8 cellular contexts compared by ENCODE assay signal in the genomic region with DNA sequence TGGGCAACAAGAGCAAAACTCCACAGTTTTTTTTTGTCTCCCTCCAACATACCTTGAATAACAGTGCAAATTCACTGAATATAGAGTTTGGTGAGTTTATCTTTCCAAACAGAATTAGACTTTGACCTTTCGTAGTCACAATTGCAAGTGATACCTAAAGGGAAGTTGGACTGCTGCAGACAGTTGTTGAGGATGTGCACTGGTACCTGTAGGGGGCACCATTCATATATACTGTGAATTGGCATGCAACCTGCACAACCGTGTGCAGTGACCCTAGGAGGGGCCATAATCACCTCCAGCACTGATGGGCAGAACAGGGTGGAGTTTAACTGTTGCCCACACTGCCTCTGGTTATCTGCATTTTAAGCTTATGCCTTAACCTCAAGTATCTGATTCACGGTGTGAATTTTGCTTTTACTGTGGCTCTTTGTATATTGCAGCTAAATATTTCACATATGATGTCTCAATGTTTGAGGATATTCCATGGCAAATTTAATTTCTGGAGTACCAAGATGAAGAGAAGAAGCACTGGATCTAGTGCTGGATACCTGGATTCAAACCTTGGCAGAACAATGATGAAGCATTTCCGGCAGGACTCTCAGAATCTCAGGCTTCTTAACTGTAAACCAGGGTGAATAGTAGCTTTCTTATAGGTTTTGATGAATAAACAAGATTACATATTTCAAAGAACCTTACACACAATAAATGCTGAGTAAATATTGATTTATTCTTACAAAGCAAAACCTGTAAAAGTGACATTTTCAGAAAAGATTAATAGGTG.
DNase-seq lines count a peak whose midpoint lies in the region; ATAC-seq, FAIRE-seq and TF ChIP-seq lines count a peak whose summit lies in the region.

No MANE protein-coding gene starts in this region.

- no peak overlapping the region for H3K4me3 Mint-ChIP-seq in neural progenitor cell

- WGBS in GM12878 (ENCODE audit: insufficient coverage, insufficient replicate concordance, low lambda C conversion rate, missing lambda C conversion rate), result 33% methylated on average over 4 of the region's 4 CpGs
- WGBS in thyroid gland, 2 donors, result 76 to 78% methylated on average over 4 of the region's 4 CpGs

- H3K27ac ChIP-seq in GM12878 (ENCODE audit: control insufficient read depth, insufficient read depth), result no peak overlapping the region
- no peak overlapping the region for H3K27ac ChIP-seq in neural progenitor cell
- H3K27ac ChIP-seq in thyroid gland, result no peak overlapping the region

- peaks cover 2% of the 10 kb centered on the region for H3K27me3 Mint-ChIP-seq in neural progenitor cell (ENCODE audit: insufficient read depth, low read depth)

- H3K9me3 ChIP-seq in BE2C, result no peaks in the 10 kb centered on the region
- no peaks in the 10 kb centered on the region for H3K9me3 ChIP-seq in GM12878 (replicated peaks; ENCODE audit: control insufficient read depth, insufficient read depth, low read length)
- H3K9me3 ChIP-seq in neural progenitor cell (ENCODE audit: low read depth), result no peaks in the 10 kb centered on the region
- H3K9me3 ChIP-seq in thyroid gland, result no peaks in the 10 kb centered on the region

- no peaks in the 10 kb centered on the region for H3K79me2 ChIP-seq in GM12878 (ENCODE audit: control insufficient read depth, insufficient read depth, low read length)
- H3K79me2 ChIP-seq in neural progenitor cell (ENCODE audit: low read depth), result no peaks in the 10 kb centered on the region

- POLR2A ChIA-PET in GM12878 (lab: Charles Lee), result interaction anchor here (0.9 kb wide), 1 partner anchor 52 kb away, joined by 3 read pairs; no protein-coding TSS in a partner anchor

- H3K9ac ChIP-seq in GM12878 (ENCODE audit: control insufficient read depth, insufficient read depth, low read length) (no peak overlapping the region), neural progenitor cell (no peak overlapping the region)

- H2AFZ ChIP-seq in GM12878 (ENCODE audit: control insufficient read depth, low read depth, low read length), result no peak overlapping the region
- H2AFZ ChIP-seq in neural progenitor cell (replicated peaks), result no peak overlapping the region

- SMC1A ChIA-PET in GM12878 (lab: Charles Lee; ENCODE audit: uncharacterized antibody, unreplicated experiment), result interaction anchor here (0.6 to 2.3 kb wide), 17 partner anchors 10 to 1124 kb away, joined by 3 to 10 read pairs (median 3); no protein-coding TSS in a partner anchor

- no peak for TF ChIP-seq EP300 in Ishikawa (IDR thresholded peaks at IDR 0.05; ENCODE audit: borderline replicate concordance)
- TF ChIP-seq EP300 in GM12878 (IDR thresholded peaks at IDR 0.05; ENCODE audit: borderline replicate concordance in 1 of 2, control insufficient read depth in 1 of 2, low read depth in 2 of 2, low read length in 2 of 2), result no peak

- peak; percentile 37 for DNase-seq in BE2C
- DNase-seq in GM12878 (ENCODE audit: low read depth, low spot score), result no peak
- peak; percentile 67 for DNase-seq in neural progenitor cell (ENCODE audit: low spot score)
- no peak for DNase-seq in activated gamma-delta T cell (lab: John Stamatoyannopoulos, UW)
- DNase-seq in thyroid gland, result no peak
- DNase-seq in T-helper 9 cell, result no peak

- H3K27ac Mint-ChIP-seq in neural progenitor cell, result no peak overlapping the region

- TF ChIP-seq CTCF in BE2C (IDR thresholded peaks at IDR 0.05; ENCODE audit: low read depth, low read length) (peak; percentile 85), GM12878 (IDR thresholded peaks at IDR 0.05 in 2 of 3, conservative IDR thresholded peaks at IDR 0.05 in 1 of 3; ENCODE audit: control insufficient read depth in 2 of 3, extremely low read depth in 1 of 3, insufficient read depth in 1 of 3, low read depth in 3 of 3, low read length in 3 of 3) (peak; percentile 46 to 57 (median 50)), neural progenitor cell (IDR thresholded peaks at IDR 0.05) (peak; percentile 68), thyroid gland (IDR thresholded peaks at IDR 0.05) (peak in 3 of 6 experiments; percentile 15 to 24 (median 16))

- intact Hi-C loops in GM12878 (cut with micrococcal nuclease; ENCODE audit: unreplicated experiment) (no loop called here), thyroid gland (cut with DNase I) (no loop called here)

- H3K4me3 ChIP-seq in BE2C (ENCODE audit: low read depth, low read length), result no peak overlapping the region
- no peak overlapping the region for H3K4me3 ChIP-seq in GM12878
- no peak overlapping the region for H3K4me3 ChIP-seq in neural progenitor cell
- H3K4me3 ChIP-seq in thyroid gland (replicated peaks in 1 of 3), result no peak overlapping the region

- ATAC-seq in GM18498 (IDR thresholded peaks at IDR 0.05; ENCODE audit: unreplicated experiment), result peak; percentile 74
- peak; percentile 85 for ATAC-seq in GM12878

- no peaks in the 10 kb centered on the region for H3K36me3 ChIP-seq in BE2C
- H3K36me3 ChIP-seq in GM12878 (ENCODE audit: control insufficient read depth in 2 of 2, insufficient read depth in 2 of 2, low read length in 1 of 2), result no peaks in the 10 kb centered on the region
- H3K36me3 ChIP-seq in neural progenitor cell, result no peaks in the 10 kb centered on the region
- H3K36me3 ChIP-seq in thyroid gland, result no peaks in the 10 kb centered on the region

- BruUV-seq in GM12878 (replicated peaks; lab: Mats Ljungman, UMichigan), result no TSS peak

- H3K4me1 ChIP-seq in BE2C (no peaks in the 10 kb centered on the region), GM12878 (ENCODE audit: control insufficient read depth, insufficient read depth, low read length) (no peaks in the 10 kb centered on the region), neural progenitor cell (no peaks in the 10 kb centered on the region), thyroid gland (peaks cover 0 to 4% of the 10 kb centered on the region in 2 donors)

- no peaks in the 10 kb centered on the region for H3K4me1 Mint-ChIP-seq in neural progenitor cell

- no peaks in the 10 kb centered on the region for H3K9me3 Mint-ChIP-seq in neural progenitor cell

- no peaks in the 10 kb centered on the region for H3F3A ChIP-seq in neural progenitor cell (ENCODE audit: low read depth)

- TF ChIP-seq POLR2A in GM12878 (IDR thresholded peaks at IDR 0.05; ENCODE audit: low read depth, low read length), result no peak
- TF ChIP-seq POLR2A in thyroid gland (IDR thresholded peaks at IDR 0.05), result no peak

- peak; percentile 13 for FAIRE-seq in GM12878 (lab: Jason Lieb, UNC)

- H4K20me1 ChIP-seq in GM12878 (ENCODE audit: control insufficient read depth, insufficient read depth) (no peaks in the 10 kb centered on the region), neural progenitor cell (ENCODE audit: low read depth) (no peaks in the 10 kb centered on the region)

- no peaks in the 10 kb centered on the region for H3K36me3 Mint-ChIP-seq in neural progenitor cell

- H3K27me3 ChIP-seq in BE2C (no peaks in the 10 kb centered on the region), GM12878 (replicated peaks in 1 of 2; ENCODE audit: control insufficient read depth in 2 of 2, insufficient read depth in 2 of 2, low read length in 1 of 2) (no peaks in the 10 kb centered on the region), neural progenitor cell (no peaks in the 10 kb centered on the region), thyroid gland (no peaks in the 10 kb centered on the region)

- H3K4me2 ChIP-seq in GM12878 (ENCODE audit: control insufficient read depth, insufficient read depth), result no peak overlapping the region
- no peak overlapping the region for H3K4me2 ChIP-seq in neural progenitor cell

- RAD21 ChIA-PET in GM12878 (lab: Charles Lee; ENCODE audit: unreplicated experiment), result interaction anchor here (0.6 to 2.4 kb wide), 6 partner anchors 21 to 1122 kb away, joined by 3 to 11 read pairs (median 5); no protein-coding TSS in a partner anchor

- peak; percentile 72 for TF ChIP-seq RAD21 in Ishikawa (IDR thresholded peaks at IDR 0.05; ENCODE audit: low read depth)
- 0 out of 2 replicates have a peak, but pooled peaks have one; percentile 4 for TF ChIP-seq RAD21 in GM12878 (IDR thresholded peaks at IDR 0.05; ENCODE audit: insufficient read depth, low read depth, low read length)

- CTCF ChIA-PET in GM12878 (lab: Yijun Ruan, JAX), result interaction anchor here (0.6 to 2.8 kb wide), 21 partner anchors 8 to 1123 kb away, joined by 3 to 13 read pairs (median 5); no protein-coding TSS in a partner anchor

- in situ Hi-C loops in GM12878 (cut with MboI), result no loop called here

TF ChIP-seq in Ishikawa, 13 proteins besides CTCF, POLR2A, EP300 and RAD21 (continues in another document):
- TF ChIP-seq TCF12 (IDR thresholded peaks at IDR 0.05; ENCODE audit: low read depth) (no peak), TAF1 (IDR thresholded peaks at IDR 0.05; ENCODE audit: low read depth) (no peak), CEBPB (IDR thresholded peaks at IDR 0.05) (no peak), TEAD4 (IDR thresholded peaks at IDR 0.05) (no peak), CREB1 (IDR thresholded peaks at IDR 0.05; ENCODE audit: low read depth) (no peak)

TF ChIP-seq in GM12878, 131 proteins besides CTCF, POLR2A, EP300 and RAD21 (continues in another document):
- TF ChIP-seq, protein P1, sequence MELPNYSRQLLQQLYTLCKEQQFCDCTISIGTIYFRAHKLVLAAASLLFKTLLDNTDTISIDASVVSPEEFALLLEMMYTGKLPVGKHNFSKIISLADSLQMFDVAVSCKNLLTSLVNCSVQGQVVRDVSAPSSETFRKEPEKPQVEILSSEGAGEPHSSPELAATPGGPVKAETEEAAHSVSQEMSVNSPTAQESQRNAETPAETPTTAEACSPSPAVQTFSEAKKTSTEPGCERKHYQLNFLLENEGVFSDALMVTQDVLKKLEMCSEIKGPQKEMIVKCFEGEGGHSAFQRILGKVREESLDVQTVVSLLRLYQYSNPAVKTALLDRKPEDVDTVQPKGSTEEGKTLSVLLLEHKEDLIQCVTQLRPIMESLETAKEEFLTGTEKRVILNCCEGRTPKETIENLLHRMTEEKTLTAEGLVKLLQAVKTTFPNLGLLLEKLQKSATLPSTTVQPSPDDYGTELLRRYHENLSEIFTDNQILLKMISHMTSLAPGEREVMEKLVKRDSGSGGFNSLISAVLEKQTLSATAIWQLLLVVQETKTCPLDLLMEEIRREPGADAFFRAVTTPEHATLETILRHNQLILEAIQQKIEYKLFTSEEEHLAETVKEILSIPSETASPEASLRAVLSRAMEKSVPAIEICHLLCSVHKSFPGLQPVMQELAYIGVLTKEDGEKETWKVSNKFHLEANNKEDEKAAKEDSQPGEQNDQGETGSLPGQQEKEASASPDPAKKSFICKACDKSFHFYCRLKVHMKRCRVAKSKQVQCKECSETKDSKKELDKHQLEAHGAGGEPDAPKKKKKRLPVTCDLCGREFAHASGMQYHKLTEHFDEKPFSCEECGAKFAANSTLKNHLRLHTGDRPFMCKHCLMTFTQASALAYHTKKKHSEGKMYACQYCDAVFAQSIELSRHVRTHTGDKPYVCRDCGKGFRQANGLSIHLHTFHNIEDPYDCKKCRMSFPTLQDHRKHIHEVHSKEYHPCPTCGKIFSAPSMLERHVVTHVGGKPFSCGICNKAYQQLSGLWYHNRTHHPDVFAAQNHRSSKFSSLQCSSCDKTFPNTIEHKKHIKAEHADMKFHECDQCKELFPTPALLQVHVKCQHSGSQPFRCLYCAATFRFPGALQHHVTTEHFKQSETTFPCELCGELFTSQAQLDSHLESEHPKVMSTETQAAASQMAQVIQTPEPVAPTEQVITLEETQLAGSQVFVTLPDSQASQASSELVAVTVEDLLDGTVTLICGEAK (IDR thresholded peaks at IDR 0.05; ENCODE audit: borderline replicate concordance), result no peak
- TF ChIP-seq PML (IDR thresholded peaks at IDR 0.05; ENCODE audit: low read length) (no peak), MTA3 (IDR thresholded peaks at IDR 0.05; ENCODE audit: borderline replicate concordance, low read length) (no peak)

Comparison
In these comparisons a context has a peak if more than half of its experiments do, and no peak if none do; other contexts are left out.
1. DNase-seq: peak in BE2C (single experiment) and neural progenitor cell (single experiment); none in GM12878 (single experiment), activated gamma-delta T cell (single experiment), thyroid gland (0 of 2) and T-helper 9 cell (single experiment).